In genomic region chr13:29884671-29885424, GRCh38 we compare ENCODE assay signal across 1 cellular context.
TF ChIP-seq lines count a peak whose summit lies in the region.

No MANE protein-coding gene starts in this region.

TF ChIP-seq in H1, 55 proteins besides CTCF, POLR2A, EP300 and RAD21:
- TF ChIP-seq MAFK (IDR thresholded peaks at IDR 0.05; ENCODE audit: low read depth, low read length) (0 out of 2 replicates have a peak, but pooled peaks have one; percentile 11), SP1 (IDR thresholded peaks at IDR 0.05; ENCODE audit: low read depth, low read length) (peak; percentile 90), SP2 (IDR thresholded peaks at IDR 0.05; ENCODE audit: low read length) (peak; percentile 30), NANOG (IDR thresholded peaks at IDR 0.05; ENCODE audit: insufficient read depth, low read depth, low read length, poor library complexity, severe bottlenecking) (peak; percentile 11), TCF12 (IDR thresholded peaks at IDR 0.05; ENCODE audit: low read depth, low read length) (no peak), CHD2 (IDR thresholded peaks at IDR 0.05; ENCODE audit: low read length) (peak; percentile 61), RNF2 (IDR thresholded peaks at IDR 0.05; ENCODE audit: borderline replicate concordance, low read depth, low read length, missing control alignments, poor library complexity, severe bottlenecking) (no peak)
